ENCODE assay signal across 8 cellular contexts in the genomic region with DNA sequence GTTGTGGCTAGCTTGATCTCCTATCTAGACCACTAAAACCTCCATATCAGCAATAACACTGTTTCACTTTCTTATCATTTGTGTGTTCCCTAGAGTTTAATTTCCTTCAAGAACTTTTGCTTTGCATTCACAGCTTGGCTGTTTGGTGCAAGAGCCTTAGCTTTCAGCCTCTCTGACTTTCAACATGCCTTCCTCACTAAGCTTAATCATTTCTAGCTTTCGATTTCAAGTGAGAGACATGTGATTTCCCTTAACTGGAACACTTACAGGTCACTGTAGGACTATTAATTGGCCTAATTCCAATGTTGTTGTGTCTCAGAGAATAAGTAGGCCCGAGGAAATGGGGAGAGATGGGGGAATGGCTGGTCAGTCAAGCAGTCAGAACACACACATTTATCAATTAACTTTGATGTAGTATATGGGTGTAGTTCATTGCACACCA. TPM values are rescaled to one million over a fixed set of nuclear protein-coding genes. Genes with fewer than 3 reads are reported as not detected.
A peak's percentile ranks its signal among the peaks of the same experiment; 100 is the strongest.
DNase-seq lines count a peak whose midpoint lies in the region; ATAC-seq and TF ChIP-seq lines count a peak whose summit lies in the region.

No MANE protein-coding gene starts in this region.

- no peak overlapping the region for H3K4me2 ChIP-seq in Loucy (ENCODE audit: low read depth, low read length, poor library complexity, severe bottlenecking)

- no peak overlapping the region for H3K4me3 ChIP-seq in Loucy (ENCODE audit: low read length, poor library complexity, severe bottlenecking)

- no peaks in the 10 kb centered on the region for H3K79me2 ChIP-seq in Loucy (ENCODE audit: insufficient read depth, low read length)

- H3F3A ChIP-seq in Loucy (ENCODE audit: low read depth): no peaks in the 10 kb centered on the region

- peaks cover 3% of the 10 kb centered on the region for H3K27me3 ChIP-seq in Loucy (ENCODE audit: insufficient read depth, low read length, poor library complexity, severe bottlenecking)

- no peaks in the 10 kb centered on the region for H3K27me3 Mint-ChIP-seq in glutamatergic neuron (ENCODE audit: unreplicated experiment)

- H4K20me1 ChIP-seq in Loucy (ENCODE audit: insufficient read depth, low read length, poor library complexity, severe bottlenecking): no peaks in the 10 kb centered on the region

- no peaks in the 10 kb centered on the region for H3K9me3 Mint-ChIP-seq in glutamatergic neuron (ENCODE audit: unreplicated experiment)

- H3K36me3 ChIP-seq in Loucy (ENCODE audit: insufficient read depth, low read length): no peaks in the 10 kb centered on the region

- H3K4me1 Mint-ChIP-seq in glutamatergic neuron (ENCODE audit: low read depth, unreplicated experiment): no peaks in the 10 kb centered on the region

- peak; percentile 89 for ATAC-seq in GM18519 (IDR thresholded peaks at IDR 0.05; ENCODE audit: low FRiP score, unreplicated experiment)
- ATAC-seq in GM21737 (IDR thresholded peaks at IDR 0.05; ENCODE audit: unreplicated experiment): peak; percentile 79

- H3K4me1 ChIP-seq in Loucy (ENCODE audit: insufficient read depth, low read length, poor library complexity, severe bottlenecking): no peaks in the 10 kb centered on the region

- no peaks in the 10 kb centered on the region for H3K36me3 Mint-ChIP-seq in glutamatergic neuron (ENCODE audit: unreplicated experiment)

- no peaks in the 10 kb centered on the region for H3K9me3 ChIP-seq in Loucy (ENCODE audit: insufficient read depth, low read depth, low read length)

- H3K9me2 ChIP-seq in Loucy (replicated peaks; ENCODE audit: low read depth, low read length): no peaks in the 10 kb centered on the region

- TF ChIP-seq CTCF in Loucy (conservative IDR thresholded peaks at IDR 0.05; ENCODE audit: low read length) (no peak), glutamatergic neuron (IDR thresholded peaks at IDR 0.05; ENCODE audit: partially characterized antibody, unreplicated experiment) (no peak)

- no peak overlapping the region for H3K9ac ChIP-seq in Loucy (ENCODE audit: low read depth, low read length, poor library complexity, severe bottlenecking)

- H2AFZ ChIP-seq in Loucy (ENCODE audit: low read length): 0 out of 2 replicates have a peak overlapping the region, but pooled peaks have one; percentile 8

- H3K27ac Mint-ChIP-seq in glutamatergic neuron (ENCODE audit: unreplicated experiment): no peak overlapping the region

- no peak overlapping the region for H3K4me3 Mint-ChIP-seq in glutamatergic neuron (ENCODE audit: unreplicated experiment)

- peak; percentile 20 for DNase-seq in left kidney (ENCODE audit: low read depth, low spot score)
- DNase-seq in glutamatergic neuron: no peak
- no peak for DNase-seq in HuH-7.5 (ENCODE audit: low spot score)
- DNase-seq in occipital lobe (lab: John Stamatoyannopoulos, UW): no peak
- no peak for DNase-seq in SHP77 treated with DMSO at 0.1 percent for 48 hours (lab: John Stamatoyannopoulos, UW)

RNA-seq across cellular contexts. Expression of a gene that starts 10.6 kb away (rescaled TPM):
- total RNA-seq in glutamatergic neuron (ENCODE audit: unreplicated experiment) (24.2 TPM), occipital lobe (30.3 TPM)
